27 cellular contexts compared by ENCODE assay signal in the genomic region with DNA sequence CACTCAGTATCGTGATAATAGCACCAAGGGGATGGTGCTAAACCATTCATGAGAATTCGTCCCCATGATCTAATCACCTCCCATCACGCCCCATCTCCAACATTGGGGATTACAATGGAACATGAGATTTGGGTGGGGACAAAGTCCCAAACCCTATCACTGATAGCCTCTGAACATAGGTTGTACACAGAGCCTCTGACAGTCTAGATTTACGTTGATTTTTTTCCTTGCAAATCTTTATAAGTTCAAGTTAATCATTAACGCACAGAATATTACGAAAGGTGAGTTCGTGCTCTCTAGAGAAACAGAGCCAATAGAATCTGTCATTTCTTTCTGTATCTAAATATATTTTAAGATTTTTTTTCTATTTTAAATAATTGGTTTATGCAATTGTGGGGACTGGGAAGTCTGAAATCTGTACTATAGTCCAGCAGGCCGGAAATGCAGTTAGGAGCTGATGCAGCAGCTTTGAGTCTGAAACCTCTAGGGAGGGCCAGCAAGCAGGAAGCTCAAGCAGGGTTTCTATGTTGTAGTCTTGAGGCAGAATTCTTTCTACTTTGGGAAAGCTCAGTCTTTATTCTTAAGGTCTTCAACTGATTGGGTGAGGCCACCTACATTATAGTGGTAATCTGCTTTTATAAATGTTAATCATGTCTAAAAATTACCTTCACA.
DNase-seq lines count a peak whose midpoint lies in the region; ATAC-seq, FAIRE-seq and TF ChIP-seq lines count a peak whose summit lies in the region.
"Had no signal": no experiment of that assay in that cellular context is flagged by ENCODE, and none has a peak within 500 bp of the region (broad histone marks: within the 10 kb centered on the region; RNA-seq: fewer than 3 reads in every experiment).

No MANE protein-coding gene starts in this region.

- H3K9me3 ChIP-seq in Karpas-422 (ENCODE audit: low read length) (no peaks in the 10 kb centered on the region), K562 (replicated peaks; ENCODE audit: control insufficient read depth, insufficient read depth, low read depth, low read length) (no peaks in the 10 kb centered on the region)
- H3K9me3 ChIP-seq: lower lobe of right lung, ovary, right atrium auricular region, SJSA1, spleen had no signal

- no peak for TF ChIP-seq CTCF in Calu3 (IDR thresholded peaks at IDR 0.05; ENCODE audit: unreplicated experiment)
- no peak for TF ChIP-seq CTCF in K562 (IDR thresholded peaks at IDR 0.05 in 2 of 3, conservative IDR thresholded peaks at IDR 0.05 in 1 of 3; ENCODE audit: insufficient read depth in 2 of 3, low read depth in 1 of 3, low read length in 3 of 3)
- TF ChIP-seq CTCF in glutamatergic neuron (IDR thresholded peaks at IDR 0.05; ENCODE audit: partially characterized antibody, unreplicated experiment) = no peak

- no peaks in the 10 kb centered on the region for H3K9me2 ChIP-seq in Karpas-422 (replicated peaks; ENCODE audit: insufficient read depth, low read length)

- CTCF ChIA-PET in Calu3 (lab: Charles Lee) (no interaction called here), K562 (lab: Yijun Ruan, JAX; ENCODE audit: low intra/inter-chr PET ratio) (no interaction called here)

- BruUV-seq in Calu3 (replicated peaks; lab: Mats Ljungman, UMichigan) (no TSS peak), K562 (replicated peaks; lab: Mats Ljungman, UMichigan) (no TSS peak)

- intact Hi-C loops in Calu3 (cut with micrococcal nuclease; ENCODE audit: unreplicated experiment) (no loop called here), K562 (cut with micrococcal nuclease) (no loop called here)

- no peaks in the 10 kb centered on the region for H3K36me3 ChIP-seq in Karpas-422 (ENCODE audit: insufficient read depth, low read length)
- no peaks in the 10 kb centered on the region for H3K36me3 ChIP-seq in K562 (ENCODE audit: control insufficient read depth, insufficient read depth, low read length)
- H3K36me3 ChIP-seq: lower lobe of right lung, ovary, right atrium auricular region, SJSA1, spleen had no signal

- no peak overlapping the region for H3K9ac ChIP-seq in Karpas-422 (ENCODE audit: low read length)
- no peak overlapping the region for H3K9ac ChIP-seq in K562 (ENCODE audit: insufficient read depth in 1 of 2, low read depth in 2 of 2, low read length in 2 of 2)
- H3K9ac ChIP-seq: KMS-11 had no signal

- H3K27ac ChIP-seq in Karpas-422 (ENCODE audit: low read length) = no peak overlapping the region
- no peak overlapping the region for H3K27ac ChIP-seq in K562 (ENCODE audit: extremely low read depth, low read depth, low read length)
- H3K27ac ChIP-seq: C4-2B, KMS-11, lower lobe of right lung, ovary, right atrium auricular region, SJSA1, spleen had no signal

- H3K4me3 ChIP-seq in Karpas-422 (ENCODE audit: low read length) (no peak overlapping the region), K562 (no peak overlapping the region)
- H3K4me3 ChIP-seq: lower lobe of right lung, ovary, right atrium auricular region, SJSA1, spleen had no signal

- ATAC-seq in K562 (no peak), memory B cell (ENCODE audit: low read depth) (peak; percentile 55), HG02623 (IDR thresholded peaks at IDR 0.05; ENCODE audit: unreplicated experiment) (no peak)
- ATAC-seq: lower lobe of right lung, T-cell had no signal

- POLR2A ChIA-PET in K562 (lab: Yijun Ruan, JAX) = interaction anchor here (1.0 kb wide), 1 partner anchor 8 kb away, joined by 4 read pairs; no protein-coding TSS in a partner anchor

- H3K27me3 ChIP-seq in Karpas-422 (ENCODE audit: low read length) = no peaks in the 10 kb centered on the region
- H3K27me3 ChIP-seq in K562 (ENCODE audit: control insufficient read depth in 2 of 2, insufficient read depth in 2 of 2, low read length in 2 of 2) = no peaks in the 10 kb centered on the region
- H3K27me3 ChIP-seq: ovary, right atrium auricular region, SJSA1, spleen had no signal

- H3K27me3 Mint-ChIP-seq in Calu3 (ENCODE audit: unreplicated experiment) = no peaks in the 10 kb centered on the region
- no peaks in the 10 kb centered on the region for H3K27me3 Mint-ChIP-seq in memory B cell
- H3K27me3 Mint-ChIP-seq in glutamatergic neuron (ENCODE audit: unreplicated experiment) = no peaks in the 10 kb centered on the region
- H3K27me3 Mint-ChIP-seq: activated CD4-positive, alpha-beta memory T cell treated with anti-CD3 and anti-CD28 coated beads, Interleukin-2, amount 10 ng/mL, durations not matched to agents 7 days and 5 days; T-cell; type B pancreatic cell had no signal

- H3K9me3 Mint-ChIP-seq in Calu3 (ENCODE audit: low read depth, unreplicated experiment) (no peaks in the 10 kb centered on the region), memory B cell (no peaks in the 10 kb centered on the region), glutamatergic neuron (ENCODE audit: unreplicated experiment) (peaks cover 4% of the 10 kb centered on the region)
- H3K9me3 Mint-ChIP-seq: activated CD4-positive, alpha-beta memory T cell treated with anti-CD3 and anti-CD28 coated beads, Interleukin-2, amount 10 ng/mL, durations not matched to agents 7 days and 5 days; T-cell had no signal

- H3K4me3 Mint-ChIP-seq in Calu3 (ENCODE audit: low read depth, unreplicated experiment) (no peak overlapping the region), memory B cell (peak overlapping the region; percentile 71), glutamatergic neuron (ENCODE audit: unreplicated experiment) (no peak overlapping the region)
- H3K4me3 Mint-ChIP-seq: activated CD4-positive, alpha-beta memory T cell treated with anti-CD3 and anti-CD28 coated beads, Interleukin-2, amount 10 ng/mL, durations not matched to agents 7 days and 5 days; T-cell; type B pancreatic cell had no signal

- no peaks in the 10 kb centered on the region for H4K20me1 ChIP-seq in Karpas-422 (ENCODE audit: insufficient read depth, low read depth, low read length)
- H4K20me1 ChIP-seq in K562 (replicated peaks; ENCODE audit: control insufficient read depth, insufficient read depth, low read length) = no peaks in the 10 kb centered on the region

- no peaks in the 10 kb centered on the region for H3K79me2 ChIP-seq in Karpas-422 (ENCODE audit: low read length)
- no peaks in the 10 kb centered on the region for H3K79me2 ChIP-seq in K562 (ENCODE audit: control insufficient read depth, insufficient read depth, low read length)

- no peak overlapping the region for H3K4me2 ChIP-seq in Karpas-422 (ENCODE audit: low read depth, low read length, poor library complexity, severe bottlenecking)
- H3K4me2 ChIP-seq in K562 (ENCODE audit: insufficient read depth, low read length) = no peak overlapping the region
- H3K4me2 ChIP-seq: KMS-11 had no signal

- H2AFZ ChIP-seq in Karpas-422 (ENCODE audit: low read length) (no peak overlapping the region), K562 (ENCODE audit: low read depth, low read length) (no peak overlapping the region)

- no peak for FAIRE-seq in K562 (lab: Jason Lieb, UNC)
- FAIRE-seq: H54, keratinocyte had no signal

- H3K27ac Mint-ChIP-seq in Calu3 (ENCODE audit: unreplicated experiment) = no peak overlapping the region
- no peak overlapping the region for H3K27ac Mint-ChIP-seq in memory B cell
- H3K27ac Mint-ChIP-seq in glutamatergic neuron (ENCODE audit: unreplicated experiment) = no peak overlapping the region
- H3K27ac Mint-ChIP-seq: activated CD4-positive, alpha-beta memory T cell treated with anti-CD3 and anti-CD28 coated beads, Interleukin-2, amount 10 ng/mL, durations not matched to agents 7 days and 5 days; T-cell; type B pancreatic cell had no signal

- WGBS in K562 (ENCODE audit: insufficient coverage, low coverage, missing lambda C conversion rate) = 53% methylated on average over 8 of the region's 8 CpGs

- no peaks in the 10 kb centered on the region for H3K9me1 ChIP-seq in K562 (ENCODE audit: control insufficient read depth, insufficient read depth, low read length)

- H3K4me1 Mint-ChIP-seq in Calu3 (ENCODE audit: low read depth, unreplicated experiment) (peaks cover 8% of the 10 kb centered on the region), memory B cell (peaks cover 7% of the 10 kb centered on the region), glutamatergic neuron (ENCODE audit: low read depth, unreplicated experiment) (peaks cover 2% of the 10 kb centered on the region)
- H3K4me1 Mint-ChIP-seq: activated CD4-positive, alpha-beta memory T cell treated with anti-CD3 and anti-CD28 coated beads, Interleukin-2, amount 10 ng/mL, durations not matched to agents 7 days and 5 days; T-cell had no signal

- H3K36me3 Mint-ChIP-seq in Calu3 (ENCODE audit: insufficient read depth, unreplicated experiment) (no peaks in the 10 kb centered on the region), memory B cell (no peaks in the 10 kb centered on the region), glutamatergic neuron (ENCODE audit: unreplicated experiment) (peaks cover 3% of the 10 kb centered on the region)
- H3K36me3 Mint-ChIP-seq: T-cell had no signal

- TF ChIP-seq EP300 in K562 (IDR thresholded peaks at IDR 0.05; ENCODE audit: low read length) = no peak

- H3K4me1 ChIP-seq in Karpas-422 (ENCODE audit: low read length) (0 out of 2 replicates have a peak, but pooled peaks cover 3% of the 10 kb centered on the region), K562 (replicated peaks in 1 of 2; ENCODE audit: control insufficient read depth in 2 of 2, insufficient read depth in 2 of 2, low read length in 2 of 2) (no peaks in the 10 kb centered on the region)
- H3K4me1 ChIP-seq: lower lobe of right lung, right atrium auricular region, SJSA1 had no signal

- no peak for TF ChIP-seq POLR2A in K562 (conservative IDR thresholded peaks at IDR 0.05)

- DNase-seq in Calu3 (peak; percentile 12), Karpas-422 (peak; percentile 42), K562 (ENCODE audit: extremely low read depth in 1 of 4, low spot score in 3 of 4) (no peak), memory B cell (ENCODE audit: low spot score in 2 of 2) (no peak), NCI-H748 (lab: John Stamatoyannopoulos, UW; ENCODE audit: unreplicated experiment) (no peak), glutamatergic neuron (no peak)
- no peak for DNase-seq in activated CD4-positive, CD25-positive, alpha-beta regulatory T cell treated with anti-CD3 and anti-CD28 coated beads, Interleukin-2, amount 50 U/mL, for 72 hours
- DNase-seq: ACHN; activated CD4-positive, alpha-beta memory T cell treated with anti-CD3 and anti-CD28 coated beads, Interleukin-2, amount 10 ng/mL, durations not matched to agents 7 days and 5 days; activated CD4-positive, CD25-positive, alpha-beta regulatory T cell; activated CD8-positive, alpha-beta memory T cell treated with anti-CD3 and anti-CD28 coated beads, Interleukin-2, amount 50 U/mL, for 48 hours; activated naive CD4-positive, alpha-beta T cell treated with anti-CD3 and anti-CD28 coated beads, Interleukin-2, amount 50 U/mL, for 16 hours; amniotic stem cell; lower lobe of right lung; NCI-H187 treated with DMSO at 0.1 percent for 48 hours; NCI-H524; ovary; spleen; T-cell had no signal

- no peak for TF ChIP-seq RAD21 in K562 (CRISPR knock-in tag; conservative IDR thresholded peaks at IDR 0.05 in 1 of 2, IDR thresholded peaks at IDR 0.05 in 1 of 2)

- in situ Hi-C loops in K562 (cut with MboI) = no loop called here

Comparison
In these comparisons a context has a peak if more than half of its experiments do, and no peak if none do; other contexts are left out.
1. DNase-seq: peak in Calu3 (single experiment) and Karpas-422 (single experiment); none in K562 (0 of 4), memory B cell (0 of 2), activated CD4-positive, CD25-positive, alpha-beta regulatory T cell treated with anti-CD3 and anti-CD28 coated beads, Interleukin-2, amount 50 U/mL, for 72 hours (single experiment), NCI-H748 (single experiment) and glutamatergic neuron (single experiment).